In the genomic region with DNA sequence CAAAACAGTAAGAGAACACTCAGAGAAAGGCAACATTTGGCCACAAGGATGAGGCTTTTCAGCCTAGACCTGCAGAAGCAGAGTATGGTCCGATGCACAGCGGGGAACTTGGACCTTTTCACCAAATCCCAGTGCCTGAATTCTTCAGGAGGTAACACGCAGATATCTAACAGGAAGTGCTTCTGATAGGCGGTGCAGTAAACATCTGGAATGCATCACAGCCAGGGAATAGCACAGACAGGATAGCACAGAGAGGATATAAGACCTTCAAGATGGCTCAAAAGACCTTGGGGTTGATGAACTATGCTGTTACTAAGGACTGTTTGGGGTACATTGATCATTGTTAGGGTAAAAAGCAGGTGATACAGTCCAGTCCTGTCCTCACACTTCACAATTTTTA, we compare ENCODE assay signal across 1 cellular context.
TF ChIP-seq lines count a peak whose summit lies in the region.

No MANE protein-coding gene starts in this region.

TF ChIP-seq in liver, 16 proteins besides CTCF, POLR2A, EP300 and RAD21 (continued from another document):
- TF ChIP-seq FOXA2 (IDR thresholded peaks at IDR 0.05), result no peak
- no peak for TF ChIP-seq MAX (IDR thresholded peaks at IDR 0.05)
